ENCODE assay signal across 1 cellular context in genomic region chr20:34637245-34638185, GRCh38.
TF ChIP-seq lines count a peak whose summit lies in the region.

No MANE protein-coding gene starts in this region.

TF ChIP-seq in HepG2, 621 proteins besides CTCF, POLR2A, EP300 and RAD21 (continued from another document and continues in another):
- TF ChIP-seq SOX13 (IDR thresholded peaks at IDR 0.05) (peak; percentile 74), SOX13 (CRISPR knock-in tag; conservative IDR thresholded peaks at IDR 0.05 in 1 of 2, IDR thresholded peaks at IDR 0.05 in 1 of 2) (peak in 1 of 2 experiments; percentile 96; a peak in 2 of 4 replicates), ZC3H4 (CRISPR knock-in tag; IDR thresholded peaks at IDR 0.05; ENCODE audit: borderline replicate concordance) (0 out of 2 replicates have a peak, but pooled peaks have one; percentile 36), ZNF839 (CRISPR knock-in tag; IDR thresholded peaks at IDR 0.05; ENCODE audit: borderline replicate concordance) (no peak), KLF16 (CRISPR knock-in tag; IDR thresholded peaks at IDR 0.05) (peak in 1 of 2 experiments; percentile 79; a peak in 1 of 4 replicates), ZNF772 (CRISPR knock-in tag; IDR thresholded peaks at IDR 0.05) (no peak), PHF20 (CRISPR knock-in tag; IDR thresholded peaks at IDR 0.05) (no peak), ZNF253 (CRISPR knock-in tag; IDR thresholded peaks at IDR 0.05; ENCODE audit: borderline replicate concordance) (no peak), MED13 (CRISPR knock-in tag; IDR thresholded peaks at IDR 0.05) (no peak), PAXIP1 (CRISPR knock-in tag; conservative IDR thresholded peaks at IDR 0.05) (no peak; the same call in 1 of the 2 replicates), FLYWCH1 (CRISPR knock-in tag; IDR thresholded peaks at IDR 0.05) (no peak), NFATC3 (CRISPR knock-in tag; IDR thresholded peaks at IDR 0.05) (0 out of 2 replicates have a peak, but pooled peaks have one; percentile 42), BCL6 (CRISPR knock-in tag; IDR thresholded peaks at IDR 0.05) (peak; percentile 37; the same call in 1 of the 2 replicates), ZNF121 (CRISPR knock-in tag; IDR thresholded peaks at IDR 0.05) (peak; percentile 95), ZNF383 (CRISPR knock-in tag; IDR thresholded peaks at IDR 0.05; ENCODE audit: borderline replicate concordance) (no peak), GATAD2A (CRISPR knock-in tag; IDR thresholded peaks at IDR 0.05) (peak; percentile 93), BRD4 (CRISPR knock-in tag; IDR thresholded peaks at IDR 0.05) (no peak), GABPB1 (CRISPR knock-in tag; IDR thresholded peaks at IDR 0.05) (peak; percentile 42; the same call in 1 of the 2 replicates), ZBTB37 (CRISPR knock-in tag; IDR thresholded peaks at IDR 0.05) (no peak), ZNF232 (CRISPR knock-in tag; IDR thresholded peaks at IDR 0.05; ENCODE audit: borderline replicate concordance) (no peak), SMAD3 (CRISPR knock-in tag; IDR thresholded peaks at IDR 0.05) (peak; percentile 66; the same call in 1 of the 2 replicates), ZSCAN21 (CRISPR knock-in tag; IDR thresholded peaks at IDR 0.05; ENCODE audit: borderline replicate concordance) (no peak), SOX5 (CRISPR knock-in tag; IDR thresholded peaks at IDR 0.05; ENCODE audit: borderline replicate concordance) (peak; percentile 95; the same call in 1 of the 2 replicates), ZNF547 (CRISPR knock-in tag; IDR thresholded peaks at IDR 0.05) (0 out of 2 replicates have a peak, but pooled peaks have one; percentile 41), RARA (CRISPR knock-in tag; IDR thresholded peaks at IDR 0.05) (peak; percentile 30; the same call in 1 of the 2 replicates), ZBTB43 (CRISPR knock-in tag; conservative IDR thresholded peaks at IDR 0.05) (peak; percentile 68), DZIP1 (CRISPR knock-in tag; IDR thresholded peaks at IDR 0.05) (no peak), KDM3A (CRISPR knock-in tag; IDR thresholded peaks at IDR 0.05; ENCODE audit: low read depth) (no peak), FOXK2 (IDR thresholded peaks at IDR 0.05) (peak; percentile 73), ZNF142 (CRISPR knock-in tag; IDR thresholded peaks at IDR 0.05) (no peak), MATR3 (CRISPR knock-in tag; IDR thresholded peaks at IDR 0.05) (no peak), TFAP4 (IDR thresholded peaks at IDR 0.05; ENCODE audit: borderline replicate concordance, low read depth) (no peak), ZNF333 (CRISPR knock-in tag; IDR thresholded peaks at IDR 0.05; ENCODE audit: borderline replicate concordance) (no peak), ZNF7 (CRISPR knock-in tag; IDR thresholded peaks at IDR 0.05) (no peak), EHMT2 (IDR thresholded peaks at IDR 0.05; ENCODE audit: borderline replicate concordance, low read depth, low read length) (peak; percentile 58; the same call in 1 of the 2 replicates), ETV6 (CRISPR knock-in tag; conservative IDR thresholded peaks at IDR 0.05) (no peak)
